Comparison of ENCODE assay signal across 23 cellular contexts in the genomic region with DNA sequence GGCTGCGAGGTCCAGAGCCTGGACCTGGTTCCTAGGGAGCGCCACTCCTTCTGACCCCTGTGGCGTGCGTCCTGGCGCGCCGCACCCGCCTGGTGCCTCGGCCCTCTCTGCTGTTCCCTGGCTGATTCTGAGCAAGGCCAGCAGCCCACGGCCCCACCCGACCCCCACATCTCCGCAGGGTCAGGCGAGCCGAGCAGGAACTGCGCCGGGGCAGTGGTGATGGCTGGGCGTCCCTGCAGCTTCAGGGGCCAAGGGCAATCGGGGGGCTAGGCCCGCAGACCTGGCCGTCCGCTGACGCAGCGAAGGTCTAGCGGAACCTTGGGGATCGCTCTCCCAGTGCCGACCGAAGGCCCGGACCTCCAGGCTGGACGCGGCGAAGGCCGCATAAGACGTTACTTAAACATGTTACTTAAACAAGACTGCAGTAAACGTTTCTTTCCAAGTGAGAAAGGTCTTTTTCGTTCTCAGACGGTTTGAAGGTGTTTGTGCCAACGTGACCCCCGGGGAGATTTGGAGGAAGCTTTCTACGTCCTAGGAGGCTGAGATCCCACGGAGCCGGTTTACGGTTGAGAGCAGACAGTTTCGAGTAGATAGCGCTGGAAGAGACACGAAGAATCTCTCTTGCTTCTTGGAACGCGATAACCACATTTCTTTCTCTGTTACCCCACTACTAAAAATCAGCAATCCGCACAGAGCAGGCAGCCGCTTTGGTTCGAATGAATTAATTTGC. TPM values are rescaled to one million over a fixed set of nuclear protein-coding genes. Genes with fewer than 3 reads are reported as not detected.
DNase-seq lines count a peak whose midpoint lies in the region; ATAC-seq, FAIRE-seq and TF ChIP-seq lines count a peak whose summit lies in the region.
"Had no signal": no experiment of that assay in that cellular context is flagged by ENCODE, and none has a peak within 500 bp of the region (broad histone marks: within the 10 kb centered on the region; RNA-seq: fewer than 3 reads in every experiment).

No MANE protein-coding gene starts in this region.

- intact Hi-C loops in pancreas (cut with DNase I): no loop called here

- POLR2A ChIA-PET in CD8-positive, alpha-beta memory T cell (lab: Charles Lee): no interaction called here

- H3K9ac ChIP-seq in HUES6 (ENCODE audit: low read length): no peak overlapping the region

- H3K27me3 ChIP-seq in HUES6 (ENCODE audit: control insufficient read depth, insufficient read depth, low read length) (peaks cover 100% of the 10 kb centered on the region), pancreas (peaks cover 11 to 67% (median 24%) of the 10 kb centered on the region in 4 donors)
- peaks cover 41% of the 10 kb centered on the region for H3K27me3 ChIP-seq in CD8-positive, alpha-beta memory T cell (ENCODE audit: insufficient read depth, low read length, poor library complexity, severe bottlenecking)

- H3K4me3 ChIP-seq in HUES6 (ENCODE audit: low read depth, low read length): peak overlapping the region; percentile 38
- H3K4me3 ChIP-seq in pancreas: peak overlapping the region in 1 of 4 donors; percentile 10
- no peak overlapping the region for H3K4me3 ChIP-seq in CD8-positive, alpha-beta memory T cell (ENCODE audit: low read length)
- H3K4me3 ChIP-seq: dorsolateral prefrontal cortex had no signal

- CTCF ChIA-PET in CD8-positive, alpha-beta memory T cell (lab: Charles Lee): no interaction called here

- H3K9me3 ChIP-seq in HUES6 (ENCODE audit: control insufficient read depth, insufficient read depth, low read depth, low read length) (no peaks in the 10 kb centered on the region), pancreas (no peaks in the 10 kb centered on the region)
- H3K9me3 ChIP-seq in CD8-positive, alpha-beta memory T cell (ENCODE audit: low read length): no peaks in the 10 kb centered on the region

- no peak overlapping the region for H3K27ac ChIP-seq in HUES6 (ENCODE audit: low read depth, low read length)
- H3K27ac ChIP-seq in pancreas: peak overlapping the region in 3 of 4 donors; percentile 1 to 16 (median 8)
- no peak overlapping the region for H3K27ac ChIP-seq in CD8-positive, alpha-beta memory T cell (ENCODE audit: low read depth, low read length)
- H3K27ac ChIP-seq: C4-2B, dorsolateral prefrontal cortex had no signal

- peaks cover 0 to 3% (median 0%) of the 10 kb centered on the region in 3 donors for H3K36me3 Mint-ChIP-seq in CD8-positive, alpha-beta memory T cell
- peaks cover 2% of the 10 kb centered on the region for H3K36me3 Mint-ChIP-seq in activated naive CD8-positive, alpha-beta T cell treated with anti-CD3 and anti-CD28 coated beads for 36 hours

- 14 to 15% methylated on average over 50 of the region's 50 CpGs for WGBS in pancreas, 2 donors

- no peak for TF ChIP-seq POLR2A in erythroblast (IDR thresholded peaks at IDR 0.05; ENCODE audit: low read length)

- H3K36me3 ChIP-seq in HUES6 (ENCODE audit: control insufficient read depth, insufficient read depth, low read length) (no peaks in the 10 kb centered on the region), pancreas (no peaks in the 10 kb centered on the region)
- no peaks in the 10 kb centered on the region for H3K36me3 ChIP-seq in CD8-positive, alpha-beta memory T cell (ENCODE audit: insufficient read depth, low read length)

- ATAC-seq in pancreas: no peak
- ATAC-seq in HG02885 (IDR thresholded peaks at IDR 0.05; ENCODE audit: poor library complexity, unreplicated experiment): no peak
- ATAC-seq: esophagus mucosa, left lobe of liver had no signal

- DNase-seq in EH (ENCODE audit: low read depth) (peak; percentile 14), erythroblast (lab: John Stamatoyannopoulos, UW) (peak; percentile 26 to 50), pancreas (peak in 1 of 6 donors; percentile 66), iPS-NIHi7 (ENCODE audit: extremely low spot score) (no peak)
- no peak for DNase-seq in CD8-positive, alpha-beta memory T cell
- no peak for DNase-seq in activated naive CD8-positive, alpha-beta T cell treated with anti-CD3 and anti-CD28 coated beads for 36 hours
- DNase-seq: ACHN; activated gamma-delta T cell treated with Interleukin-2 at 50 U/mL for 16 hours; amniotic stem cell; caudate nucleus; dorsolateral prefrontal cortex; NCI-H1105 treated with DMSO at 0.1 percent for 48 hours; NCI-H524; Right ventricle myocardium superior; stimulated activated CD4-positive, alpha-beta T cell treated with anti-CD3 and anti-CD28 coated beads, Interleukin-4, amount 100 ng/mL, for 4 hours; T-helper 1 cell had no signal

- H3K4me3 Mint-ChIP-seq in CD8-positive, alpha-beta memory T cell: peak overlapping the region in 2 of 7 donors; percentile 14 to 18
- no peak overlapping the region for H3K4me3 Mint-ChIP-seq in activated naive CD8-positive, alpha-beta T cell treated with anti-CD3 and anti-CD28 coated beads for 36 hours

- peaks cover 45% of the 10 kb centered on the region for H3K4me1 ChIP-seq in HUES6 (ENCODE audit: control insufficient read depth, insufficient read depth, low read length)
- no peaks in the 10 kb centered on the region for H3K4me1 ChIP-seq in pancreas
- H3K4me1 ChIP-seq in CD8-positive, alpha-beta memory T cell (ENCODE audit: insufficient read depth, low read length): no peaks in the 10 kb centered on the region

- peaks cover 0 to 8% (median 0%) of the 10 kb centered on the region in 5 donors for H3K9me3 Mint-ChIP-seq in CD8-positive, alpha-beta memory T cell
- H3K9me3 Mint-ChIP-seq in activated naive CD8-positive, alpha-beta T cell treated with anti-CD3 and anti-CD28 coated beads for 36 hours: peaks cover 5% of the 10 kb centered on the region

- H3K4me1 Mint-ChIP-seq in CD8-positive, alpha-beta memory T cell: peaks cover 23 to 47% (median 42%) of the 10 kb centered on the region in 3 donors
- H3K4me1 Mint-ChIP-seq in activated naive CD8-positive, alpha-beta T cell treated with anti-CD3 and anti-CD28 coated beads for 36 hours: peaks cover 24% of the 10 kb centered on the region

- no peak for FAIRE-seq in pancreas (lab: Jason Lieb, UNC)
- FAIRE-seq: HTR-8/SVneo had no signal

- H3K27me3 Mint-ChIP-seq in CD8-positive, alpha-beta memory T cell: peaks cover 64 to 88% of the 10 kb centered on the region in 2 donors
- peaks cover 95% of the 10 kb centered on the region for H3K27me3 Mint-ChIP-seq in activated naive CD8-positive, alpha-beta T cell treated with anti-CD3 and anti-CD28 coated beads for 36 hours

- H3K27ac Mint-ChIP-seq in CD8-positive, alpha-beta memory T cell: no peak overlapping the region
- no peak overlapping the region for H3K27ac Mint-ChIP-seq in activated naive CD8-positive, alpha-beta T cell treated with anti-CD3 and anti-CD28 coated beads for 36 hours

- no peak for TF ChIP-seq CTCF in pancreas (IDR thresholded peaks at IDR 0.05)

RNA-seq across cellular contexts. Expression of a gene that starts 5.1 kb away (rescaled TPM):
- total RNA-seq in pancreas: 1 to 10 TPM in 3 of 6 donors, under 1 TPM in 3; 0.28 to 2.3 (median 1.2) TPM
- 1 to 10 TPM; 1.0 to 6.2 TPM for polyA plus RNA-seq in pancreas
- total RNA-seq in CD8-positive, alpha-beta memory T cell: not detected
- not detected for polyA plus RNA-seq in CD8-positive, alpha-beta memory T cell
- not detected for total RNA-seq in activated naive CD8-positive, alpha-beta T cell treated with anti-CD3 and anti-CD28 coated beads for 36 hours
- total RNA-seq: dorsolateral prefrontal cortex, mononuclear cell, Right ventricle myocardium superior had no signal

Comparison
In these comparisons a context has a peak if more than half of its experiments do, and no peak if none do; other contexts are left out.
1. DNase-seq: peak in EH (single experiment) and erythroblast (2 of 2); none in CD8-positive, alpha-beta memory T cell (0 of 5), activated naive CD8-positive, alpha-beta T cell treated with anti-CD3 and anti-CD28 coated beads for 36 hours (single experiment) and iPS-NIHi7 (single experiment).
2. H3K27ac ChIP-seq: peak in pancreas (3 of 4); none in HUES6 (single experiment) and CD8-positive, alpha-beta memory T cell (single experiment).